ENCODE assay signal across 12 cellular contexts in the genomic region with DNA sequence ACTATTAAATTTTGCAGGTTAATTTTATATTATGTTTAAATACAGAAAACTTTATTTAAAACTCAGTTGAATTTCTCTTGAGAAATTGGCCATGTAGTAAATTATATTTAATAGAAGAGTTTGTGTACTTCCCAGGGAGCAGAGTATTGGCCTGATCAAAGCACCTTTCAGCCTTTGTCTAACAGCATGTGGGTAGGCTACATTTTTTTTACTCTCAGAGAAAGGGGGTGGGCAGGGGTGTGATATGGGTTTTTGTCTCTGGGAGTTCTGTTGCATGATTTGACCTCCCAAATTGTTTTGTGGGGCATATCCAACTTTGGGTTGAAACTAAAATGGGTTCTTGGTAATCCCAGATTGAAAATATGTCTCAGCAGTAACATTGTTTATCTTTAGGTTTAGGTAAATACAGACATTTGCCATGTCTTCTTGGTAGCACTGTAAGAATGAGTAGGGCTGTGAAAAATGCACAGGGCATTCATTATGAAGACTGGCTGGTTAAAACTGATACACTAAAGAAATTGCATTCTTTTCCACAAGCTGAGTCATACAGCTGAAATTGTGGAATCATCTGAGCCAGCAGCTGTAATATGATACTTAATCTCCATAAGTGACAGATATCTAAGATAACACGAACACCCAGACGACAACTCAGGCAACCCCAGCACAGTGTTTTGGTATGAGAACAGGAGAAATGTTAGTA.
DNase-seq lines count a peak whose midpoint lies in the region; ATAC-seq and TF ChIP-seq lines count a peak whose summit lies in the region.
"Had no signal": no experiment of that assay in that cellular context is flagged by ENCODE, and none has a peak within 500 bp of the region (broad histone marks: within the 10 kb centered on the region; RNA-seq: fewer than 3 reads in every experiment).

No MANE protein-coding gene starts in this region.

- peak overlapping the region; percentile 39; the same call in 1 of the 2 replicates for H3K4me3 ChIP-seq in ACC112 (ENCODE audit: low read depth, low read length)
- no peak overlapping the region for H3K4me3 ChIP-seq in kidney epithelial cell (ENCODE audit: low read depth, low read length)

- ATAC-seq in GM18870 (IDR thresholded peaks at IDR 0.05; ENCODE audit: unreplicated experiment), result no peak

- DNase-seq in HS-5 (ENCODE audit: low read depth) (peak; percentile 94), amniotic epithelial cell (ENCODE audit: low read depth) (peak; percentile 93), kidney epithelial cell (ENCODE audit: low read depth) (peak; percentile 80), NOMO-1 treated with dmso at 0.1 percent for 144 hours (lab: John Stamatoyannopoulos, UW; ENCODE audit: unreplicated experiment) (no peak)
- DNase-seq in activated naive CD4-positive, alpha-beta T cell treated with anti-CD3 and anti-CD28 coated beads, Interleukin-2, amount 50 U/mL, for 16 hours, result no peak
- DNase-seq in activated CD4-positive, alpha-beta T cell treated with anti-CD3 and anti-CD28 coated beads for 4 hours, result no peak
- DNase-seq: activated CD4-positive, alpha-beta T cell treated with anti-CD3 and anti-CD28 coated beads for 48 hours; midbrain; NCI-H345; stimulated activated CD4-positive, alpha-beta T cell treated with anti-CD3 and anti-CD28 coated beads, Interleukin-4, amount 100 ng/mL, for 4 hours had no signal

- H3K79me2 ChIP-seq in ACC112 (ENCODE audit: control insufficient read depth, insufficient read depth, low read length, unreplicated experiment), result no peaks in the 10 kb centered on the region

- H3K27me3 ChIP-seq in ACC112 (ENCODE audit: insufficient read depth, low read length) (no peaks in the 10 kb centered on the region), kidney epithelial cell (ENCODE audit: control insufficient read depth, insufficient read depth, low read length) (no peaks in the 10 kb centered on the region)

- H2AFZ ChIP-seq in ACC112 (ENCODE audit: low read length, unreplicated experiment), result no peak overlapping the region

- TF ChIP-seq CTCF in kidney epithelial cell (IDR thresholded peaks at IDR 0.05; ENCODE audit: insufficient read depth, low read length, poor library complexity, severe bottlenecking), result no peak

- H3K4me1 ChIP-seq in ACC112 (ENCODE audit: control insufficient read depth, insufficient read depth, low read length, unreplicated experiment), result peaks cover 31% of the 10 kb centered on the region

- peak overlapping the region; percentile 89 for H3K27ac ChIP-seq in ACC112 (ENCODE audit: low read depth, low read length)

- H3K36me3 ChIP-seq in ACC112 (ENCODE audit: insufficient read depth, low read length), result 0 out of 2 replicates have a peak, but pooled peaks cover 6% of the 10 kb centered on the region
- H3K36me3 ChIP-seq in kidney epithelial cell (ENCODE audit: control insufficient read depth, insufficient read depth, low read length), result no peaks in the 10 kb centered on the region

Comparison
In these comparisons a context has a peak if more than half of its experiments do, and no peak if none do; other contexts are left out.
1. DNase-seq: peak in HS-5 (single experiment), amniotic epithelial cell (single experiment) and kidney epithelial cell (single experiment); none in activated naive CD4-positive, alpha-beta T cell treated with anti-CD3 and anti-CD28 coated beads, Interleukin-2, amount 50 U/mL, for 16 hours (single experiment), activated CD4-positive, alpha-beta T cell treated with anti-CD3 and anti-CD28 coated beads for 4 hours (0 of 2) and NOMO-1 treated with dmso at 0.1 percent for 144 hours (single experiment).